Comparison of ENCODE assay signal across 15 cellular contexts in the genomic region with DNA sequence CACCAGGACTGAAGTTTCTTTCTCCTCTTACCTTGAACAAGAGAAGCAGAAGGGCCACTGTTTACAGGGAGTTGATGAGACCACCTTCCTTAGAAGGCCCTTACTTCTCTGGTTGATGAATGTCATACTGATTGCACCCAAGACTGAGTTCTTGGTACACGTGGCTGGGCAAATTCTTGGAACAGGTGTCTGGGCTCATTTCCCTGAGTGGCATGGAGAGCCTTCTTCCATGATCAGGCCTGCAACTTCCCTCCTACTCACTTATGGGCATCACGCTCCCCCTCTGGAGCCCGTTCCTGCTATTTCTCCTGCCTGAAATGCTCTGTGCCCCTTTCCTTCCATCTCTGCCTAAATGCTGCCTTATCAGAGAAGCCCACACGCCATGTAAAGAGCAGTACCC.
DNase-seq lines count a peak whose midpoint lies in the region; ATAC-seq and TF ChIP-seq lines count a peak whose summit lies in the region.
"Had no signal": no experiment of that assay in that cellular context is flagged by ENCODE, and none has a peak within 500 bp of the region (broad histone marks: within the 10 kb centered on the region; RNA-seq: fewer than 3 reads in every experiment).

No MANE protein-coding gene starts in this region.

- no peak overlapping the region for H3K4me2 ChIP-seq in trophoblast cell (ENCODE audit: low read length)
- H3K4me2 ChIP-seq: GM23338 had no signal

- peak overlapping the region; percentile 1 for H3K27ac Mint-ChIP-seq in MCF 10A (ENCODE audit: low read depth, unreplicated experiment)
- peak overlapping the region; percentile 94 for H3K27ac Mint-ChIP-seq in chondrocyte (ENCODE audit: unreplicated experiment)
- H3K27ac Mint-ChIP-seq: CD14-positive monocyte; CD8-positive, alpha-beta memory T cell; GM23338; IgD-negative memory B cell had no signal

- no peaks in the 10 kb centered on the region for H3K4me1 ChIP-seq in breast epithelium
- peaks cover 0 to 1% of the 10 kb centered on the region in 2 experiments for H3K4me1 ChIP-seq in trophoblast cell (ENCODE audit: control insufficient read depth in 1 of 2, insufficient read depth in 2 of 2, low read length in 2 of 2)

- H3K9me3 Mint-ChIP-seq in MCF 10A (ENCODE audit: unreplicated experiment) (no peaks in the 10 kb centered on the region), chondrocyte (ENCODE audit: low read depth) (no peaks in the 10 kb centered on the region)
- H3K9me3 Mint-ChIP-seq: GM23338 had no signal

- H3K14ac ChIP-seq in trophoblast cell (ENCODE audit: low read length), result no peak overlapping the region

- H2BK12ac ChIP-seq in trophoblast cell (ENCODE audit: low read length), result no peak overlapping the region

- peaks cover 3% of the 10 kb centered on the region for H3K79me2 ChIP-seq in trophoblast cell (ENCODE audit: control insufficient read depth, insufficient read depth, low read length, poor library complexity)

- POLR2A ChIA-PET in MCF 10A (lab: Yijun Ruan, JAX), result no interaction called here

- peak overlapping the region; percentile 12 for H2BK5ac ChIP-seq in trophoblast cell (ENCODE audit: low read depth, low read length, poor library complexity)

- no peak overlapping the region for H4K12ac ChIP-seq in trophoblast cell (ENCODE audit: low read depth, low read length)

- no peaks in the 10 kb centered on the region for H3K27me3 ChIP-seq in breast epithelium
- H3K27me3 ChIP-seq in trophoblast cell (ENCODE audit: insufficient read depth, low read length), result no peaks in the 10 kb centered on the region

- peaks cover 4% of the 10 kb centered on the region for H3K79me1 ChIP-seq in trophoblast cell (ENCODE audit: low read length)

- TF ChIP-seq CTCF in MCF 10A (IDR thresholded peaks at IDR 0.05; ENCODE audit: unreplicated experiment) (no peak), breast epithelium (IDR thresholded peaks at IDR 0.05) (no peak), chondrocyte (IDR thresholded peaks at IDR 0.05) (no peak)

- H3K9me3 ChIP-seq in breast epithelium (no peaks in the 10 kb centered on the region), trophoblast cell (ENCODE audit: insufficient read depth, low read depth, low read length) (no peaks in the 10 kb centered on the region)

- no TSS peak for BruUV-seq in MCF 10A (replicated peaks; lab: Mats Ljungman, UMichigan)

- ATAC-seq in HG03571 (IDR thresholded peaks at IDR 0.05; ENCODE audit: unreplicated experiment), result no peak
- ATAC-seq in HG03025 (IDR thresholded peaks at IDR 0.05; ENCODE audit: low FRiP score, unreplicated experiment), result no peak
- ATAC-seq: GM23338 had no signal

- H3K9ac ChIP-seq in trophoblast cell (ENCODE audit: low read length), result no peak overlapping the region

- H3K18ac ChIP-seq in trophoblast cell (ENCODE audit: low read length), result peak overlapping the region; percentile 14

- no peak for DNase-seq in MCF 10A (ENCODE audit: unreplicated experiment)
- DNase-seq in breast epithelium (ENCODE audit: low spot score in 2 of 2), result no peak
- no peak for DNase-seq in chondrocyte (ENCODE audit: low spot score)
- no peak for DNase-seq in trophoblast cell
- DNase-seq in NCI-H446 treated with DMSO at 0.1 percent for 48 hours (lab: John Stamatoyannopoulos, UW), result no peak
- DNase-seq in NCI-H1048 (lab: John Stamatoyannopoulos, UW), result no peak
- DNase-seq: CD8-positive, alpha-beta memory T cell; DMS53; H7 had no signal

- no peak overlapping the region for H2AK5ac ChIP-seq in trophoblast cell (ENCODE audit: low read length)

- H4K91ac ChIP-seq in trophoblast cell (ENCODE audit: low read depth, low read length), result peak overlapping the region; percentile 36

- H3K23ac ChIP-seq in trophoblast cell (ENCODE audit: low read length), result no peak overlapping the region

- no peak overlapping the region for H2AFZ ChIP-seq in trophoblast cell (ENCODE audit: insufficient read depth, low read length, poor library complexity)
- H2AFZ ChIP-seq: GM23338 had no signal

- intact Hi-C loops in MCF 10A (cut with micrococcal nuclease) (no loop called here), breast epithelium (cut with DNase I; ENCODE audit: low total_unique reads) (no loop called here)

- H3K36me3 Mint-ChIP-seq in MCF 10A (ENCODE audit: insufficient read depth, unreplicated experiment) (no peaks in the 10 kb centered on the region), chondrocyte (ENCODE audit: low read depth) (peaks cover 4% of the 10 kb centered on the region)
- H3K36me3 Mint-ChIP-seq: CD14-positive monocyte; CD8-positive, alpha-beta memory T cell had no signal

- peak overlapping the region; percentile 6 for H2BK120ac ChIP-seq in trophoblast cell (ENCODE audit: insufficient read depth, low read length, poor library complexity)

- H3K4me3 ChIP-seq in breast epithelium, result no peak overlapping the region
- H3K4me3 ChIP-seq in trophoblast cell (ENCODE audit: low read depth, low read length), result no peak overlapping the region
- H3K4me3 ChIP-seq: GM23338 had no signal

- CTCF ChIA-PET in MCF 10A (lab: Yijun Ruan, JAX), result no interaction called here

- peak overlapping the region; percentile 13 for H3K4ac ChIP-seq in trophoblast cell (ENCODE audit: low read depth, low read length)

- H3K27ac ChIP-seq in breast epithelium, result no peak overlapping the region
- H3K27ac ChIP-seq in trophoblast cell (ENCODE audit: low read depth, low read length), result no peak overlapping the region
- H3K27ac ChIP-seq: 22Rv1 had no signal

- H3K4me3 Mint-ChIP-seq in MCF 10A (ENCODE audit: unreplicated experiment) (no peak overlapping the region), chondrocyte (ENCODE audit: unreplicated experiment) (no peak overlapping the region)
- H3K4me3 Mint-ChIP-seq: CD14-positive monocyte; CD8-positive, alpha-beta memory T cell; GM23338; IgD-negative memory B cell had no signal

- no CpG with 5 or more reads among the region's 4 CpGs for WGBS in trophoblast cell (ENCODE audit: extremely low coverage, insufficient coverage, insufficient read length)

- H3K36me3 ChIP-seq in breast epithelium (no peaks in the 10 kb centered on the region), trophoblast cell (ENCODE audit: control insufficient read depth in 1 of 2, insufficient read depth in 2 of 2, low read length in 2 of 2) (no peaks in the 10 kb centered on the region)

- no peaks in the 10 kb centered on the region for H3K27me3 Mint-ChIP-seq in MCF 10A (ENCODE audit: insufficient read depth, unreplicated experiment)
- no peaks in the 10 kb centered on the region for H3K27me3 Mint-ChIP-seq in chondrocyte (ENCODE audit: low read depth)
- H3K27me3 Mint-ChIP-seq: CD8-positive, alpha-beta memory T cell; IgD-negative memory B cell had no signal

- H4K8ac ChIP-seq in trophoblast cell (ENCODE audit: low read depth, low read length), result peak overlapping the region; percentile 13

- no peak for TF ChIP-seq POLR2A in breast epithelium (IDR thresholded peaks at IDR 0.05)

- peaks cover 11% of the 10 kb centered on the region for H3K4me1 Mint-ChIP-seq in MCF 10A (ENCODE audit: insufficient read depth, unreplicated experiment)
- peaks cover 62% of the 10 kb centered on the region for H3K4me1 Mint-ChIP-seq in chondrocyte (ENCODE audit: low read depth)
- H3K4me1 Mint-ChIP-seq: CD14-positive monocyte; CD8-positive, alpha-beta memory T cell; IgD-negative memory B cell had no signal
